Comparison of ENCODE assay signal across 26 cellular contexts in genomic region chr4:41098093-41098492, GRCh38.
DNase-seq lines count a peak whose midpoint lies in the region; ATAC-seq, FAIRE-seq and TF ChIP-seq lines count a peak whose summit lies in the region.
"Had no signal": no experiment of that assay in that cellular context is flagged by ENCODE, and none has a peak within 500 bp of the region (broad histone marks: within the 10 kb centered on the region; RNA-seq: fewer than 3 reads in every experiment).

No MANE protein-coding gene starts in this region.

- H3K4me3 Mint-ChIP-seq in astrocyte (ENCODE audit: unreplicated experiment): no peak overlapping the region
- H3K4me3 Mint-ChIP-seq: activated CD4-positive, alpha-beta memory T cell treated with anti-CD3 and anti-CD28 coated beads for 36 hours; activated naive CD8-positive, alpha-beta T cell treated with anti-CD3 and anti-CD28 coated beads for 36 hours; neural crest cell had no signal

- H3K9me3 Mint-ChIP-seq in astrocyte (ENCODE audit: unreplicated experiment): no peaks in the 10 kb centered on the region
- H3K9me3 Mint-ChIP-seq: activated CD4-positive, alpha-beta memory T cell treated with anti-CD3 and anti-CD28 coated beads for 36 hours; activated naive CD8-positive, alpha-beta T cell treated with anti-CD3 and anti-CD28 coated beads for 36 hours; neural crest cell had no signal

- no peaks in the 10 kb centered on the region for H3K27me3 ChIP-seq in astrocyte (ENCODE audit: insufficient read depth, low read length)
- H3K27me3 ChIP-seq in trophoblast cell (ENCODE audit: insufficient read depth, low read length): no peaks in the 10 kb centered on the region
- H3K27me3 ChIP-seq: ascending aorta, BLaER1 had no signal

- no peak overlapping the region for H2BK12ac ChIP-seq in trophoblast cell (ENCODE audit: low read length)

- ATAC-seq in HG03521 (IDR thresholded peaks at IDR 0.05; ENCODE audit: unreplicated experiment): no peak
- ATAC-seq: left ventricle myocardium superior, mucosa of descending colon had no signal

- peak overlapping the region; percentile 17 for H3K27ac Mint-ChIP-seq in astrocyte (ENCODE audit: unreplicated experiment)
- H3K27ac Mint-ChIP-seq: activated CD4-positive, alpha-beta memory T cell treated with anti-CD3 and anti-CD28 coated beads for 36 hours; activated naive CD8-positive, alpha-beta T cell treated with anti-CD3 and anti-CD28 coated beads for 36 hours had no signal

- H3K4ac ChIP-seq in trophoblast cell (ENCODE audit: low read depth, low read length): no peak overlapping the region

- H3K14ac ChIP-seq in trophoblast cell (ENCODE audit: low read length): no peak overlapping the region

- H2BK5ac ChIP-seq in trophoblast cell (ENCODE audit: low read depth, low read length, poor library complexity): no peak overlapping the region

- H3K79me2 ChIP-seq in astrocyte (ENCODE audit: insufficient read depth, low read length): peaks cover 17% of the 10 kb centered on the region
- no peaks in the 10 kb centered on the region for H3K79me2 ChIP-seq in trophoblast cell (ENCODE audit: control insufficient read depth, insufficient read depth, low read length, poor library complexity)

- POLR2A ChIA-PET in HEK293 (lab: Yijun Ruan, JAX): no interaction called here

- peaks cover 11% of the 10 kb centered on the region for H4K20me1 ChIP-seq in astrocyte (ENCODE audit: insufficient read depth, low read length)
- H4K20me1 ChIP-seq: BLaER1 had no signal

- H3K27me3 Mint-ChIP-seq in astrocyte (ENCODE audit: low read depth, unreplicated experiment): no peaks in the 10 kb centered on the region
- H3K27me3 Mint-ChIP-seq: activated naive CD8-positive, alpha-beta T cell treated with anti-CD3 and anti-CD28 coated beads for 36 hours had no signal

- CTCF ChIA-PET in HEK293 (lab: Yijun Ruan, JAX): interaction anchor here (0.6 kb wide), 1 partner anchor 115 kb away, joined by 3 read pairs; no protein-coding TSS in a partner anchor

- H3K4me2 ChIP-seq in astrocyte (ENCODE audit: low read length): no peak overlapping the region
- H3K4me2 ChIP-seq in trophoblast cell (ENCODE audit: low read length): no peak overlapping the region
- H3K4me2 ChIP-seq: BLaER1 had no signal

- no CpG with 5 or more reads among the region's 5 CpGs for WGBS in trophoblast cell (ENCODE audit: extremely low coverage, insufficient coverage, insufficient read length)

- no peak for FAIRE-seq in astrocyte (lab: Jason Lieb, UNC)
- FAIRE-seq: HTR-8/SVneo had no signal

- no peaks in the 10 kb centered on the region for H3K36me3 ChIP-seq in HEK293 (ENCODE audit: control insufficient read depth in 2 of 2, insufficient read depth in 1 of 2, low read length in 2 of 2)
- H3K36me3 ChIP-seq in astrocyte (ENCODE audit: insufficient read depth, low read length): no peaks in the 10 kb centered on the region
- no peaks in the 10 kb centered on the region for H3K36me3 ChIP-seq in trophoblast cell (ENCODE audit: control insufficient read depth in 1 of 2, insufficient read depth in 2 of 2, low read length in 2 of 2)
- H3K36me3 ChIP-seq: ascending aorta, BLaER1, prostate gland had no signal

- H3K9ac ChIP-seq in astrocyte (ENCODE audit: low read length) (no peak overlapping the region), trophoblast cell (ENCODE audit: low read length) (no peak overlapping the region)
- H3K9ac ChIP-seq: BLaER1 had no signal

- DNase-seq in astrocyte (ENCODE audit: low read depth): no peak
- peak; percentile 17 for DNase-seq in iris pigment epithelial cell (ENCODE audit: low read depth)
- DNase-seq in trophoblast cell: no peak
- DNase-seq in NCI-H1417 (lab: John Stamatoyannopoulos, UW): no peak
- DNase-seq in NCI-H1092 treated with DMSO at 0.1 percent for 48 hours (lab: John Stamatoyannopoulos, UW): no peak
- DNase-seq: activated CD4-positive, alpha-beta memory T cell treated with anti-CD3 and anti-CD28 coated beads for 36 hours; activated CD4-positive, CD25-positive, alpha-beta regulatory T cell; activated naive CD8-positive, alpha-beta T cell treated with anti-CD3 and anti-CD28 coated beads for 36 hours; COR-L47; DMS79; effector CD4-positive, alpha-beta T cell; foreskin fibroblast; left ventricle myocardium superior; mucosa of descending colon; NCI-H1092; NCI-H1930; Right ventricle myocardium superior; stimulated activated CD8-positive, alpha-beta memory T cell treated with anti-CD3 and anti-CD28 coated beads, Interleukin-4, amount 100 ng/mL, for 48 hours; T-helper 9 cell had no signal

- peak overlapping the region; percentile 26 for H4K12ac ChIP-seq in trophoblast cell (ENCODE audit: low read depth, low read length)

- H3K4me3 ChIP-seq in HEK293 (ENCODE audit: low read depth, low read length) (no peak overlapping the region), astrocyte (ENCODE audit: insufficient read depth, low read depth, low read length) (no peak overlapping the region), trophoblast cell (ENCODE audit: low read depth, low read length) (no peak overlapping the region)
- H3K4me3 ChIP-seq: ascending aorta, BLaER1, mucosa of descending colon, prostate gland had no signal

- H3K9me3 ChIP-seq in HEK293 (ENCODE audit: control insufficient read depth, insufficient read depth, low read depth, low read length): no peaks in the 10 kb centered on the region
- H3K9me3 ChIP-seq in astrocyte (ENCODE audit: insufficient read depth, low read depth, low read length): no peaks in the 10 kb centered on the region
- no peaks in the 10 kb centered on the region for H3K9me3 ChIP-seq in trophoblast cell (ENCODE audit: insufficient read depth, low read depth, low read length)
- H3K9me3 ChIP-seq: ascending aorta, BLaER1, mucosa of descending colon, prostate gland had no signal

- H2AK5ac ChIP-seq in trophoblast cell (ENCODE audit: low read length): no peak overlapping the region

- no peak overlapping the region for H3K23ac ChIP-seq in trophoblast cell (ENCODE audit: low read length)

- H3K4me1 ChIP-seq in HEK293 (ENCODE audit: control insufficient read depth, insufficient read depth, low read length) (peaks cover 8% of the 10 kb centered on the region), astrocyte (ENCODE audit: insufficient read depth, low read length) (peaks cover 8% of the 10 kb centered on the region), trophoblast cell (ENCODE audit: control insufficient read depth in 1 of 2, insufficient read depth in 2 of 2, low read length in 2 of 2) (peaks cover 3 to 7% of the 10 kb centered on the region in 2 experiments)
- H3K4me1 ChIP-seq: BLaER1, prostate gland had no signal

- H3K4me1 Mint-ChIP-seq in astrocyte (ENCODE audit: low read depth, unreplicated experiment): peaks cover 28% of the 10 kb centered on the region
- H3K4me1 Mint-ChIP-seq: activated naive CD8-positive, alpha-beta T cell treated with anti-CD3 and anti-CD28 coated beads for 36 hours had no signal

- H2AFZ ChIP-seq in astrocyte (ENCODE audit: low read depth, low read length): no peak overlapping the region
- no peak overlapping the region for H2AFZ ChIP-seq in trophoblast cell (ENCODE audit: insufficient read depth, low read length, poor library complexity)

- no peak overlapping the region for H4K8ac ChIP-seq in trophoblast cell (ENCODE audit: low read depth, low read length)

- no peak for TF ChIP-seq CTCF in HEK293 (tag by site-specific recombination; IDR thresholded peaks at IDR 0.05)
- no peak for TF ChIP-seq CTCF in astrocyte (IDR thresholded peaks at IDR 0.05; ENCODE audit: insufficient read depth, low read depth, low read length)

- no peak overlapping the region for H2BK120ac ChIP-seq in trophoblast cell (ENCODE audit: insufficient read depth, low read length, poor library complexity)

- no peak overlapping the region for H4K91ac ChIP-seq in trophoblast cell (ENCODE audit: low read depth, low read length)

- peaks cover 11% of the 10 kb centered on the region for H3K36me3 Mint-ChIP-seq in astrocyte (ENCODE audit: low read depth, unreplicated experiment)
- H3K36me3 Mint-ChIP-seq: activated CD4-positive, alpha-beta memory T cell treated with anti-CD3 and anti-CD28 coated beads for 36 hours; activated naive CD8-positive, alpha-beta T cell treated with anti-CD3 and anti-CD28 coated beads for 36 hours had no signal

- no peak overlapping the region for H3K18ac ChIP-seq in trophoblast cell (ENCODE audit: low read length)

- H3K27ac ChIP-seq in HEK293 (ENCODE audit: extremely low read depth, low read depth, low read length): no peak overlapping the region
- H3K27ac ChIP-seq in astrocyte (ENCODE audit: low read depth, low read length): no peak overlapping the region
- no peak overlapping the region for H3K27ac ChIP-seq in trophoblast cell (ENCODE audit: low read depth, low read length)
- H3K27ac ChIP-seq: BLaER1, prostate gland had no signal

- no peaks in the 10 kb centered on the region for H3K79me1 ChIP-seq in trophoblast cell (ENCODE audit: low read length)

TF ChIP-seq in HEK293, 187 proteins besides CTCF, POLR2A, EP300 and RAD21:
- no peak for TF ChIP-seq ZNF791 (tag by site-specific recombination; IDR thresholded peaks at IDR 0.05)
- no peak for TF ChIP-seq ZNF664 (tag by site-specific recombination; IDR thresholded peaks at IDR 0.05)
- TF ChIP-seq KLF7 (tag by site-specific recombination; IDR thresholded peaks at IDR 0.05; ENCODE audit: borderline replicate concordance): no peak
- no peak for TF ChIP-seq ZNF692 (tag by site-specific recombination; IDR thresholded peaks at IDR 0.05)
- TF ChIP-seq ZNF335 (tag by site-specific recombination; conservative IDR thresholded peaks at IDR 0.05): 0 out of 2 replicates have a peak, but pooled peaks have one; percentile 7
- no peak for TF ChIP-seq ZNF350 (tag by site-specific recombination; IDR thresholded peaks at IDR 0.05)
- no peak for TF ChIP-seq ZNF629 (tag by site-specific recombination; IDR thresholded peaks at IDR 0.05)
